In the genomic region with DNA sequence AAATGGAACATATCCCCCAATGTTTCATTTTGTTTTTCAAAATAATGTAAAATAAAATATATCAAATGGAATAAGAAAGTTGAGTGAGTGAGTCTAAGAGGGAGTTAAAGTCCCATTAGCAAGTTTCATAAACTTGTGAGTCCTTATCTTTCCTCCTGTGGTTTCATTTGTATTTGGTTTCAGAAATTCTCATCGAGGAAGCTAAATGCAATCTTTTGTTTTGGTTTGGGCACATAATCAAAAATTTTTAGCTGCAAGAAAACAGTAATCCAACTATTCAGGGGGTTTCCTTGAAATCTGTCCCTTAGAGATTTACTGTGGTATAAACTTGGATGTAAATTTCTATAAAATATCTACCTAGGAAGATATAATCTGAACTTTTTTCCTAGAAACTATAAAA, we compare ENCODE assay signal across 11 cellular contexts.
A peak's percentile ranks its signal among the peaks of the same experiment; 100 is the strongest.
DNase-seq lines count a peak whose midpoint lies in the region; ATAC-seq and FAIRE-seq lines count a peak whose summit lies in the region.
"Had no signal": no experiment of that assay in that cellular context is flagged by ENCODE, and none has a peak within 500 bp of the region (broad histone marks: within the 10 kb centered on the region; RNA-seq: fewer than 3 reads in every experiment).

No MANE protein-coding gene starts in this region.

- ATAC-seq in activated T-helper 17 cell treated with anti-CD3 and anti-CD28 coated beads, Interleukin-2, amount 50 U/mL, for 72 hours (replicated peaks), result peak; percentile 45
- no peak for ATAC-seq in naive B cell (ENCODE audit: low read depth in 2 of 2)

- H3K9ac ChIP-seq in BLaER1, result no peak overlapping the region

- FAIRE-seq in GM19239 (lab: Jason Lieb, UNC), result peak; percentile 64

- no peaks in the 10 kb centered on the region for H3K9me3 ChIP-seq in BLaER1
- H3K9me3 ChIP-seq: neutrophil had no signal

- no peaks in the 10 kb centered on the region for H3K27me3 Mint-ChIP-seq in activated T-helper 17 cell treated with anti-CD3 and anti-CD28 coated beads, Interleukin-2, amount 50 U/mL, for 72 hours
- no peaks in the 10 kb centered on the region for H3K27me3 Mint-ChIP-seq in naive B cell
- H3K27me3 Mint-ChIP-seq: stimulated activated naive B cell treated with anti-CD40 and anti-IgM and Interleukin-4, amounts not matched to agents 10 μg/mL and 1 μg/mL and 100 μg/mL, for 72 hours had no signal

- H3K4me3 ChIP-seq in BLaER1, result peak overlapping the region; percentile 33; the same call in 1 of the 2 replicates

- H3K27ac ChIP-seq in BLaER1, result peak overlapping the region; percentile 51
- H3K27ac ChIP-seq: foreskin keratinocyte, neutrophil, RWPE1 had no signal

- H3K27me3 ChIP-seq in BLaER1, result no peaks in the 10 kb centered on the region
- H3K27me3 ChIP-seq: foreskin keratinocyte, neutrophil had no signal

- DNase-seq in GM19239 (ENCODE audit: insufficient read length, low spot score), result no peak
- DNase-seq in naive B cell, result no peak
- no peak for DNase-seq in NCI-H1048 (lab: John Stamatoyannopoulos, UW)
- DNase-seq in activated CD4-positive, CD25-positive, alpha-beta regulatory T cell (lab: John Stamatoyannopoulos, UW), result no peak
- no peak for DNase-seq in stimulated activated naive CD4-positive, alpha-beta T cell treated with Interleukin-2 at 50 U/mL for 16 hours (lab: John Stamatoyannopoulos, UW)
- DNase-seq: stimulated activated naive B cell treated with anti-CD40 and anti-IgM and Interleukin-4, amounts not matched to agents 10 μg/mL and 1 μg/mL and 100 μg/mL, for 72 hours had no signal

- H3K36me3 ChIP-seq in BLaER1, result no peaks in the 10 kb centered on the region; the same call in 1 of the 2 replicates
- H3K36me3 ChIP-seq: neutrophil had no signal

- peak overlapping the region; percentile 83 for H3K27ac Mint-ChIP-seq in activated T-helper 17 cell treated with anti-CD3 and anti-CD28 coated beads, Interleukin-2, amount 50 U/mL, for 72 hours
- peak overlapping the region in 4 of 6 donors; percentile 88 to 96 (median 94) for H3K27ac Mint-ChIP-seq in naive B cell

- peaks cover 94% of the 10 kb centered on the region for H3K4me1 ChIP-seq in BLaER1
- H3K4me1 ChIP-seq: foreskin keratinocyte had no signal

- peak overlapping the region; percentile 84 for H3K4me2 ChIP-seq in BLaER1

- H3K36me3 Mint-ChIP-seq in activated T-helper 17 cell treated with anti-CD3 and anti-CD28 coated beads, Interleukin-2, amount 50 U/mL, for 72 hours (ENCODE audit: low read depth), result peaks cover 14% of the 10 kb centered on the region
- peaks cover 8 to 10% of the 10 kb centered on the region in 2 donors for H3K36me3 Mint-ChIP-seq in naive B cell

- peaks cover 42% of the 10 kb centered on the region for H3K4me1 Mint-ChIP-seq in activated T-helper 17 cell treated with anti-CD3 and anti-CD28 coated beads, Interleukin-2, amount 50 U/mL, for 72 hours
- H3K4me1 Mint-ChIP-seq in naive B cell, result peaks cover 49 to 80% (median 65%) of the 10 kb centered on the region in 3 donors

- H3K4me3 Mint-ChIP-seq in activated T-helper 17 cell treated with anti-CD3 and anti-CD28 coated beads, Interleukin-2, amount 50 U/mL, for 72 hours, result peak overlapping the region; percentile 55
- H3K4me3 Mint-ChIP-seq in naive B cell, result peak overlapping the region in 5 of 8 donors; percentile 57 to 81 (median 65)

- no peaks in the 10 kb centered on the region for H3K9me3 Mint-ChIP-seq in activated T-helper 17 cell treated with anti-CD3 and anti-CD28 coated beads, Interleukin-2, amount 50 U/mL, for 72 hours
- H3K9me3 Mint-ChIP-seq in naive B cell, result peaks cover 0 to 10% (median 5%) of the 10 kb centered on the region in 7 donors

- peaks cover 39% of the 10 kb centered on the region for H4K20me1 ChIP-seq in BLaER1
